ENCODE assay signal across 28 cellular contexts in genomic region chr11:133383689-133384088, GRCh38.
"Had no signal": no experiment of that assay in that cellular context is flagged by ENCODE, and none has a peak within 500 bp of the region (broad histone marks: within the 10 kb centered on the region; RNA-seq: fewer than 3 reads in every experiment).

No MANE protein-coding gene starts in this region.

- H3K27ac ChIP-seq: adrenal gland, body of pancreas, epithelial cell of prostate had no signal

- DNase-seq: activated CD4-positive, alpha-beta T cell treated with anti-CD3 and anti-CD28 coated beads for 1 hour; activated CD4-positive, alpha-beta T cell treated with anti-CD3 and anti-CD28 coated beads for 4 hours; activated CD4-positive, alpha-beta T cell treated with anti-CD3 and anti-CD28 coated beads, Interleukin-2, amount 50 U/mL, for 1 hour; activated CD4-positive, alpha-beta T cell treated with anti-CD3 and anti-CD28 coated beads, Interleukin-2, amount 50 U/mL, for 48 hours; activated CD8-positive, alpha-beta memory T cell treated with anti-CD3 and anti-CD28 coated beads for 24 hours; activated CD8-positive, alpha-beta T cell treated with anti-CD3 and anti-CD28 coated beads for 36 hours; activated effector memory CD4-positive, alpha-beta T cell treated with Interleukin-2 at 50 U/mL for 16 hours; activated gamma-delta T cell treated with Interleukin-2 at 50 U/mL for 16 hours; activated naive CD4-positive, alpha-beta T cell treated with anti-CD3 and anti-CD28 coated beads for 36 hours; activated naive CD8-positive, alpha-beta T cell treated with anti-CD3 and anti-CD28 coated beads for 36 hours; activated naive CD8-positive, alpha-beta T cell treated with anti-CD3 and anti-CD28 coated beads, Interleukin-2, amount 50 U/mL, for 24 hours; activated T-cell treated with anti-CD3 and anti-CD28 coated beads, Interleukin-2, amount 50 U/mL, for 4 hours; amygdala; aorta; body of pancreas; caudate nucleus; cortex of kidney; dermis blood vessel endothelial cell; effector CD4-positive, alpha-beta T cell; effector memory CD8-positive, alpha-beta T cell; foreskin fibroblast; head of caudate nucleus; T-helper 1 cell; T-helper 17 cell had no signal

- ATAC-seq: activated CD8-positive, alpha-beta T cell treated with anti-CD3 and anti-CD28 coated beads for 36 hours; activated naive CD8-positive, alpha-beta T cell treated with anti-CD3 and anti-CD28 coated beads, Interleukin-2, amount 50 U/mL, for 24 hours; activated T-cell treated with anti-CD3 and anti-CD28 coated beads, Interleukin-2, amount 50 U/mL, for 4 hours; activated T-helper 17 cell treated with anti-CD3 and anti-CD28 coated beads, Interleukin-2, amount 50 U/mL, for 72 hours; body of pancreas; effector memory CD8-positive, alpha-beta T cell; T-helper 17 cell; WTC11 had no signal

- H3K4me1 ChIP-seq: adrenal gland, body of pancreas had no signal

- H3K9me3 ChIP-seq: adrenal gland, body of pancreas had no signal

- H3K36me3 ChIP-seq: adrenal gland had no signal

- H3K4me3 ChIP-seq: adrenal gland, body of pancreas had no signal

- H3K27me3 ChIP-seq: body of pancreas had no signal
